In the genomic region with DNA sequence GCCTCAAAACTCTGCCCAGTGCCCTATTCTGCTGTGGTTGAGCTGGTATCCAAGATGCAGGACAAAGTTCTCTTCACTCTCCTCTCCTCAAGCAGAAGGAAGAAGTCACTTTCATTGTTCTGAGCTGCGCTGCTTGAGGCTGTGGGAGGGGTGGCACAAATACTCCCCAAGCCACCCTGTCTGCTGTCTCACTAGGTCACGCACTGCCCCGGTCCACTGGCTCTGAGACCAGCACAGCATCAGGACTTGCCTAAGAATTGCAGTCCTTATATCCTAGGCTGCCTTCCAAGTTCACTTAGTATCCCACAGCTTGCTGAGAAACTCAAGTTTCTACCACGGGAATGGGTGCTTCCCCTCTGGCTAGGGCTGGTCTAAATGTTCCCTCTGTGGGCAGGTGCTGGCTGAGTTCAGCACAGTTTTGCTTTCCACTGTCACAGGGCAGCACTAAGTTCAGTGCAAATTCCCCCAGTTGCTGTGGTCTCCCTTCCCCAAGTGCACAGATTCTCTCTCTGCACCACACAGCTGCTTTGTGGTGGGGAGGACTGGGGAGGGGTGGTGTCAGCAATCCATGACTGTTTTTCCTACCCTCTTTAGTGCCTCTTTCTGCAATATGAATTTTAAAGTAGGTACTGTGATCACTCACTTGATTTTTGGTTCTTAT, we compare ENCODE assay signal across 18 cellular contexts. TPM values are rescaled to one million over a fixed set of nuclear protein-coding genes. Genes with fewer than 3 reads are reported as not detected.
DNase-seq lines count a peak whose midpoint lies in the region; ATAC-seq, FAIRE-seq and TF ChIP-seq lines count a peak whose summit lies in the region.
"Had no signal": no experiment of that assay in that cellular context is flagged by ENCODE, and none has a peak within 500 bp of the region (broad histone marks: within the 10 kb centered on the region; RNA-seq: fewer than 3 reads in every experiment).

No MANE protein-coding gene starts in this region.

- H3K27ac Mint-ChIP-seq in HFFc6: no peak overlapping the region

- no peaks in the 10 kb centered on the region for H3K9me3 ChIP-seq in H1 (ENCODE audit: insufficient read depth in 2 of 2, low read depth in 1 of 2, low read length in 1 of 2)
- H3K9me3 ChIP-seq: body of pancreas, psoas muscle had no signal

- TF ChIP-seq RAD21 in H1 (IDR thresholded peaks at IDR 0.05 in 1 of 2, conservative IDR thresholded peaks at IDR 0.05 in 1 of 2; ENCODE audit: low read depth in 2 of 2, low read length in 2 of 2): no peak

- no peak overlapping the region for H3K27ac ChIP-seq in H1 (ENCODE audit: low read depth, low read length)
- H3K27ac ChIP-seq: body of pancreas, psoas muscle had no signal

- H3K27me3 ChIP-seq in H1 (replicated peaks in 1 of 4; ENCODE audit: control insufficient read depth in 3 of 4, extremely low read depth in 1 of 4, insufficient read depth in 3 of 4, low read length in 3 of 4): no peaks in the 10 kb centered on the region
- H3K27me3 ChIP-seq: body of pancreas had no signal

- no peak overlapping the region for H3K4me2 ChIP-seq in H1 (ENCODE audit: insufficient read depth in 1 of 2, low read depth in 2 of 2, low read length in 2 of 2)

- H3K79me2 ChIP-seq in H1 (ENCODE audit: control insufficient read depth in 1 of 2, insufficient read depth in 2 of 2, low read length in 2 of 2): no peaks in the 10 kb centered on the region

- no peak for TF ChIP-seq CTCF in H1 (IDR thresholded peaks at IDR 0.05; ENCODE audit: control extremely low read depth in 1 of 3, insufficient read depth in 1 of 3, low read depth in 1 of 3, low read length in 3 of 3)
- TF ChIP-seq CTCF in HFFc6 (IDR thresholded peaks at IDR 0.05): no peak

- H3K36me3 Mint-ChIP-seq in HFFc6 (ENCODE audit: low read depth): no peaks in the 10 kb centered on the region

- TF ChIP-seq EP300 in H1 (IDR thresholded peaks at IDR 0.05; ENCODE audit: borderline replicate concordance in 1 of 2, low read depth in 2 of 2, low read length in 2 of 2): no peak

- H3K56ac ChIP-seq in H1 (replicated peaks; ENCODE audit: insufficient read length, low read depth, low read length): no peak overlapping the region

- ATAC-seq in GM21423 (IDR thresholded peaks at IDR 0.05; ENCODE audit: unreplicated experiment): peak; percentile 62
- ATAC-seq in HG02981 (IDR thresholded peaks at IDR 0.05; ENCODE audit: unreplicated experiment): peak; percentile 60
- no peak for ATAC-seq in GM18858 (IDR thresholded peaks at IDR 0.05; ENCODE audit: unreplicated experiment)
- ATAC-seq: body of pancreas, psoas muscle had no signal

- H4K8ac ChIP-seq in H1 (ENCODE audit: extremely low read depth, insufficient read depth, low read length): no peak overlapping the region

- peaks cover 13% of the 10 kb centered on the region for H3K27me3 Mint-ChIP-seq in HFFc6 (ENCODE audit: insufficient read depth)

- H3K9me3 Mint-ChIP-seq in HFFc6: peaks cover 16% of the 10 kb centered on the region; the same call in 1 of the 2 replicates

- H3K23ac ChIP-seq in H1 (ENCODE audit: insufficient read length): no peak overlapping the region

- no peak overlapping the region for H3K4me3 Mint-ChIP-seq in HFFc6

- no peaks in the 10 kb centered on the region for H4K20me1 ChIP-seq in H1 (replicated peaks in 1 of 2; ENCODE audit: control insufficient read depth in 1 of 2, insufficient read depth in 2 of 2, low read length in 2 of 2)

- H4K5ac ChIP-seq in H1 (ENCODE audit: insufficient read length, low read depth, low read length): no peak overlapping the region

- H3K79me1 ChIP-seq in H1 (ENCODE audit: low read depth, low read length): no peaks in the 10 kb centered on the region

- WGBS in H1 (ENCODE audit: extremely low coverage in 1 of 2, insufficient coverage in 1 of 2, insufficient read length in 1 of 2, insufficient replicate concordance in 2 of 2, low coverage in 1 of 2, low lambda C conversion rate in 2 of 2, missing lambda C conversion rate in 1 of 2), 2 experiments: 87% methylated on average over 4 of the region's 4 CpGs; no CpG with 5 or more reads in 1 of the 2 experiments

- peak; percentile 9 for FAIRE-seq in GM18507 (lab: Jason Lieb, UNC)
- FAIRE-seq in H1 (lab: Jason Lieb, UNC): no peak

- DNase-seq in GM18507 (ENCODE audit: extremely low spot score, insufficient read length, low read depth) (no peak), H1 (ENCODE audit: low read depth in 1 of 2, low spot score in 2 of 2) (no peak), NCI-H2227 treated with DMSO at 0.1 percent for 48 hours (lab: John Stamatoyannopoulos, UW) (no peak), HFFc6 (no peak), NCI-H510A (lab: John Stamatoyannopoulos, UW) (no peak)
- DNase-seq: activated T-cell treated with anti-CD3 and anti-CD28 coated beads, Interleukin-2, amount 50 U/mL, for 1 hour; body of pancreas; effector CD8-positive, alpha-beta T cell; foreskin fibroblast; KG1; NCI-H187 treated with DMSO at 0.1 percent for 48 hours; psoas muscle had no signal

- no peaks in the 10 kb centered on the region for H3K4me1 ChIP-seq in H1 (replicated peaks in 1 of 4; ENCODE audit: control insufficient read depth in 3 of 4, insufficient read depth in 4 of 4, low read length in 3 of 4)
- H3K4me1 ChIP-seq: body of pancreas, psoas muscle had no signal

- no peak overlapping the region for H3K18ac ChIP-seq in H1 (ENCODE audit: extremely low read depth, low read length)

- H2AFZ ChIP-seq in H1 (ENCODE audit: low read length): 0 out of 2 replicates have a peak overlapping the region, but pooled peaks have one; percentile 50

- no peak overlapping the region for H2BK5ac ChIP-seq in H1 (ENCODE audit: low read depth, low read length)

- H3K14ac ChIP-seq in H1 (ENCODE audit: insufficient read length): no peak overlapping the region

- H3K36me3 ChIP-seq in H1 (ENCODE audit: control insufficient read depth in 2 of 4, insufficient read depth in 4 of 4, low read length in 3 of 4): no peaks in the 10 kb centered on the region

- H3K9ac ChIP-seq in H1 (replicated peaks in 1 of 4; ENCODE audit: extremely low read depth in 1 of 4, low read depth in 3 of 4, low read length in 3 of 4): no peak overlapping the region

- POLR2A ChIA-PET in H1 (lab: Charles Lee; ENCODE audit: partially characterized antibody): no interaction called here

- H4K91ac ChIP-seq in H1 (replicated peaks; ENCODE audit: insufficient read length, low read length): no peak overlapping the region

- no peak overlapping the region for H3K4ac ChIP-seq in H1 (replicated peaks; ENCODE audit: insufficient read length, low read depth, low read length)

- H3K23me2 ChIP-seq in H1 (ENCODE audit: low read depth, low read length): no peaks in the 10 kb centered on the region

- no peak overlapping the region for H2AK5ac ChIP-seq in H1 (ENCODE audit: low read depth, low read length)

- H2BK15ac ChIP-seq in H1 (ENCODE audit: low read length): no peak overlapping the region

- no peaks in the 10 kb centered on the region for H3K4me1 Mint-ChIP-seq in HFFc6 (ENCODE audit: low read depth)

- H2BK120ac ChIP-seq in H1 (replicated peaks; ENCODE audit: low read depth, low read length): no peak overlapping the region

- no peak overlapping the region for H2BK12ac ChIP-seq in H1 (ENCODE audit: low read depth, low read length)

- H3K4me3 ChIP-seq in H1 (ENCODE audit: extremely low read depth in 1 of 4, insufficient read depth in 2 of 4, low read depth in 3 of 4, low read length in 4 of 4): no peak overlapping the region
- H3K4me3 ChIP-seq: body of pancreas, psoas muscle had no signal

- CTCF ChIA-PET in H1 (lab: Charles Lee; ENCODE audit: partially characterized antibody): no interaction called here

- H2BK20ac ChIP-seq in H1 (ENCODE audit: low read length): no peak overlapping the region

- TF ChIP-seq POLR2A in H1 (IDR thresholded peaks at IDR 0.05; ENCODE audit: control extremely low read depth in 1 of 2, low read depth in 2 of 2, low read length in 2 of 2): no peak

TF ChIP-seq in H1, 55 proteins besides CTCF, POLR2A, EP300 and RAD21 (continues in another document):
- TF ChIP-seq ZNF274 (IDR thresholded peaks at IDR 0.05; ENCODE audit: borderline replicate concordance, extremely low read depth, low read length) (no peak), RFX5 (IDR thresholded peaks at IDR 0.05; ENCODE audit: borderline replicate concordance, low read depth, low read length) (no peak), GABPA (IDR thresholded peaks at IDR 0.05; ENCODE audit: borderline replicate concordance, insufficient read depth, low read length) (no peak), SP2 (IDR thresholded peaks at IDR 0.05; ENCODE audit: low read length) (no peak), RNF2 (IDR thresholded peaks at IDR 0.05; ENCODE audit: borderline replicate concordance, low read depth, low read length, missing control alignments, poor library complexity, severe bottlenecking) (no peak), EZH2 (IDR thresholded peaks at IDR 0.05; ENCODE audit: low read depth, low read length, severe bottlenecking) (no peak), CBX5 (IDR thresholded peaks at IDR 0.05; ENCODE audit: low read depth, low read length) (no peak), FOSL1 (IDR thresholded peaks at IDR 0.05; ENCODE audit: insufficient read depth, low read depth, low read length) (no peak), JUND (IDR thresholded peaks at IDR 0.05; ENCODE audit: low read length) (no peak), EGR1 (IDR thresholded peaks at IDR 0.05; ENCODE audit: borderline replicate concordance, low read depth, low read length) (no peak), JUN (IDR thresholded peaks at IDR 0.05; ENCODE audit: low read depth, low read length) (no peak), SP1 (IDR thresholded peaks at IDR 0.05; ENCODE audit: low read depth, low read length) (no peak), TBP (IDR thresholded peaks at IDR 0.05; ENCODE audit: low read depth, low read length) (no peak), TEAD4 (IDR thresholded peaks at IDR 0.05; ENCODE audit: low read depth, low read length) (no peak), SAP30 (IDR thresholded peaks at IDR 0.05; ENCODE audit: insufficient read depth, insufficient replicate concordance, low read length) (no peak), SIRT6 (IDR thresholded peaks at IDR 0.05; ENCODE audit: low read length) (no peak), BRCA1 (IDR thresholded peaks at IDR 0.05; ENCODE audit: low read depth, low read length) (no peak)

RNA-seq across cellular contexts. Expression of gene SLC9C2, which starts 32.4 kb away (rescaled TPM):
- total RNA-seq in H1 (2021; fragmentation: NEBNext Ultra II Directional; extraction: Animal tissue kit (Norgen Biotek cat#: 25700)): not detected in 2 replicates
- polyA plus RNA-seq in H1 (2011; rRNA removed): not detected in 2 replicates
- not detected for polyA plus RNA-seq in H1 (2011; cell fraction: cytosol; rRNA removed)
- polyA plus RNA-seq in H1 (2011; cell fraction: nucleus; rRNA removed): not detected
- polyA plus RNA-seq in H1 (2012, experiment 1 of 2): not detected in 4 replicates
- not detected for polyA plus RNA-seq in H1 (2012, experiment 2 of 2)
- polyA plus RNA-seq in H1 (2013, experiment 1 of 2): not detected
- not detected for polyA plus RNA-seq in H1 (2013, experiment 2 of 2)
- not detected in 2 replicates for polyA minus RNA-seq in H1 (2011; rRNA and poly(A)+ RNA removed)
- polyA minus RNA-seq in H1 (2011; cell fraction: cytosol; rRNA and poly(A)+ RNA removed): not detected
- not detected for polyA minus RNA-seq in H1 (2011; cell fraction: nucleus; rRNA and poly(A)+ RNA removed)
- not detected for total RNA-seq in HFFc6 (2021; fragmentation: NEBNext Ultra II Directional; extraction: Animal tissue kit (Norgen Biotek cat#: 25700))
- total RNA-seq: body of pancreas, Daoy, mucosa of gallbladder, psoas muscle, SK-MEL-5 had no signal
- polyA plus RNA-seq: psoas muscle had no signal
